ENCODE assay signal across 1 cellular context in genomic region chr22:30305906-30306628, GRCh38.
TF ChIP-seq lines count a peak whose summit lies in the region.

No MANE protein-coding gene starts in this region.

TF ChIP-seq in K562, 482 proteins besides CTCF, POLR2A, EP300 and RAD21 (continued from another document):
- TF ChIP-seq E2F1 (CRISPR knock-in tag; IDR thresholded peaks at IDR 0.05) (no peak), TAF9B (IDR thresholded peaks at IDR 0.05; ENCODE audit: partially characterized antibody) (no peak), ZNF395 (CRISPR knock-in tag; IDR thresholded peaks at IDR 0.05) (no peak), TCF3 (CRISPR knock-in tag; IDR thresholded peaks at IDR 0.05) (peak; percentile 15; the same call in 1 of the 2 replicates), PPARD (CRISPR knock-in tag; IDR thresholded peaks at IDR 0.05) (no peak), ZNF280A (IDR thresholded peaks at IDR 0.05; ENCODE audit: low read depth, partially characterized antibody) (no peak), ID3 (CRISPR knock-in tag; IDR thresholded peaks at IDR 0.05) (no peak), ID3 (tag; IDR thresholded peaks at IDR 0.05) (0 out of 2 replicates have a peak, but pooled peaks have one; percentile 51), CHAMP1 (IDR thresholded peaks at IDR 0.05) (no peak), ZNF830 (CRISPR knock-in tag; IDR thresholded peaks at IDR 0.05) (no peak), PML (IDR thresholded peaks at IDR 0.05; ENCODE audit: low read length) (no peak), MLLT1 (IDR thresholded peaks at IDR 0.05) (no peak), GABPB1 (CRISPR knock-in tag; IDR thresholded peaks at IDR 0.05) (no peak)
